Comparison of ENCODE assay signal across 1 cellular context in genomic region chr13:27667946-27668345, GRCh38.
TF ChIP-seq lines count a peak whose summit lies in the region.

No MANE protein-coding gene starts in this region.

TF ChIP-seq in K562, 482 proteins besides CTCF, POLR2A, EP300 and RAD21 (continued from another document):
- TF ChIP-seq LCOR (CRISPR knock-in tag; IDR thresholded peaks at IDR 0.05) (no peak), CBFA2T3 (IDR thresholded peaks at IDR 0.05) (peak; percentile 35; the same call in 1 of the 2 replicates), MITF (IDR thresholded peaks at IDR 0.05) (peak; percentile 32; the same call in 1 of the 2 replicates), E2F1 (CRISPR knock-in tag; IDR thresholded peaks at IDR 0.05) (no peak), TCF3 (CRISPR knock-in tag; IDR thresholded peaks at IDR 0.05) (peak; percentile 12; the same call in 1 of the 2 replicates), MEF2D (tag; conservative IDR thresholded peaks at IDR 0.05; ENCODE audit: low read depth) (peak; percentile 89), HMBOX1 (IDR thresholded peaks at IDR 0.05) (peak; percentile 87)
